In the genomic region with DNA sequence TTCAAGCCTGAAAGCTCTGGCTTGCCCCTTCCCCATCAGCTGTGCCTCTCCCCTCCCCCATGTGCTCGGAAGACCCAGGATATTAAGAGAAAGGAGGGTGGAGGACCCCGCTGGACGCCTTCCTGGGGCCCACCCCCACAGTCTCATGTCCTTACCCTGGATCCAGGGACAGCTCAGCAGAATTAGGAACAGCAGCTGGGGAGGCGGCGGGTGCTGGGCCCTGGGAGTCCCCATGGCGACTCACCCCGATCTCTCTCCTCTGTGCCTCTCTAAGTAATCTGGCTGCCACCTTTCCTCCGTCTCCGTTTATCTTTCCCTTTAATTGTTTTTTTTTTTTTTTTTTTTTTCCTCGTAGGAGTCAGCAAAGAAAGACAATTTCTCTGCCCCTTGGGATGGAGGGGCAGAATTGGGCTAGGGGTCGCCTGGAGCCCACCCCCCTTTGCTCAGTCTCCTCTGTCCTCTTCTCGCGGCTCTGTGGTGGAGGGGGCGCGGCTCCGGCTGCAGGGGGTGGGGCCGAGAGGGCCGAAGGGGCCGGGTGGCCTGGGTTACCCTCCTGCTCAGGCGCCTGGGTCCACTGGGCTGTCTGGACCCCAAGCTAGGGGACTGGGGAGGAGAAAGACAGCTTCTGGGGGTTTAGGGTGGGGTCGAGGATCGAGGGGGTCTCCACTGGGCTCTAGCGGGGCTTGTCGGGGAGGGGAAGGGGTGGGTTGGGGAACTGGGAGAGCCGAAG, we compare ENCODE assay signal across 8 cellular contexts. TPM values are rescaled to one million over a fixed set of nuclear protein-coding genes. Genes with fewer than 3 reads are reported as not detected.
DNase-seq lines count a peak whose midpoint lies in the region; ATAC-seq and TF ChIP-seq lines count a peak whose summit lies in the region.

No MANE protein-coding gene starts in this region.

- H3K4me3 ChIP-seq in heart left ventricle (peak overlapping the region in 9 of 12 donors; percentile 6 to 72 (median 61)), RWPE2 (ENCODE audit: severe bottlenecking) (peak overlapping the region; percentile 42), foreskin fibroblast (ENCODE audit: low read depth in 1 of 2, low read length in 2 of 2) (peak overlapping the region; percentile 62 to 63), upper lobe of left lung (peak overlapping the region in 3 of 4 donors; percentile 68 to 77 (median 76))

- ATAC-seq in heart left ventricle (peak in 1 of 4 donors; percentile 14), Right ventricle myocardium superior (ENCODE audit: poor library complexity) (no peak), RWPE2 (ENCODE audit: low read depth) (peak; percentile 60), upper lobe of left lung (ENCODE audit: low FRiP score in 2 of 2) (peak in 1 of 2 donors; percentile 61), GM21381 (IDR thresholded peaks at IDR 0.05; ENCODE audit: unreplicated experiment) (no peak)

- H3K27me3 ChIP-seq in heart left ventricle (peaks cover 6 to 30% (median 19%) of the 10 kb centered on the region in 9 donors), RWPE2 (ENCODE audit: insufficient read depth, poor library complexity, severe bottlenecking) (no peaks in the 10 kb centered on the region), upper lobe of left lung (peaks cover 0 to 15% (median 4%) of the 10 kb centered on the region in 4 donors)

- no peaks in the 10 kb centered on the region for H3K36me3 ChIP-seq in heart left ventricle
- H3K36me3 ChIP-seq in RWPE2 (ENCODE audit: low read depth) = no peaks in the 10 kb centered on the region
- H3K36me3 ChIP-seq in upper lobe of left lung = no peaks in the 10 kb centered on the region

- H3K27ac ChIP-seq in heart left ventricle (no peak overlapping the region), RWPE2 (ENCODE audit: poor library complexity, severe bottlenecking) (peak overlapping the region; percentile 60), upper lobe of left lung (peak overlapping the region in 1 of 4 donors; percentile 56)

- intact Hi-C loops in heart left ventricle (cut with DNase I) = no loop called here
- intact Hi-C loops in Right ventricle myocardium superior (cut with DNase I) = no loop called here

- DNase-seq in heart left ventricle = no peak
- DNase-seq in Right ventricle myocardium superior = no peak
- no peak for DNase-seq in RWPE2 (ENCODE audit: low spot score)
- peak; percentile 25 to 62 for DNase-seq in foreskin fibroblast
- DNase-seq in upper lobe of left lung = peak; percentile 37 to 87
- no peak for DNase-seq in activated naive CD4-positive, alpha-beta T cell treated with anti-CD3 and anti-CD28 coated beads, Interleukin-2, amount 50 U/mL, for 16 hours
- no peak for DNase-seq in inferior parietal cortex (ENCODE audit: extremely low spot score)

- WGBS in heart left ventricle, 4 donors = 1 to 2% (median 1%) methylated on average over 19 to 25 of the region's 25 CpGs
- WGBS in upper lobe of left lung, 2 donors = 1% methylated on average over 16 to 25 of the region's 25 CpGs

- no peak for TF ChIP-seq POLR2A in heart left ventricle (IDR thresholded peaks at IDR 0.05)
- TF ChIP-seq POLR2A in upper lobe of left lung (IDR thresholded peaks at IDR 0.05) = no peak

- no peak for TF ChIP-seq CTCF in heart left ventricle (IDR thresholded peaks at IDR 0.05)
- no peak for TF ChIP-seq CTCF in RWPE2 (IDR thresholded peaks at IDR 0.05; ENCODE audit: poor library complexity, severe bottlenecking)
- TF ChIP-seq CTCF in foreskin fibroblast (IDR thresholded peaks at IDR 0.05; ENCODE audit: low read depth, low read length) = no peak
- TF ChIP-seq CTCF in upper lobe of left lung (IDR thresholded peaks at IDR 0.05) = no peak

- peaks cover 0 to 23% (median 7%) of the 10 kb centered on the region in 12 donors for H3K4me1 ChIP-seq in heart left ventricle
- no peaks in the 10 kb centered on the region for H3K4me1 ChIP-seq in RWPE2 (ENCODE audit: insufficient read depth, poor library complexity, severe bottlenecking)
- peaks cover 11 to 29% (median 20%) of the 10 kb centered on the region in 4 donors for H3K4me1 ChIP-seq in upper lobe of left lung

- H3K9me3 ChIP-seq in heart left ventricle = no peaks in the 10 kb centered on the region
- H3K9me3 ChIP-seq in RWPE2 (ENCODE audit: severe bottlenecking) = no peaks in the 10 kb centered on the region
- H3K9me3 ChIP-seq in upper lobe of left lung = no peaks in the 10 kb centered on the region

- no peak for TF ChIP-seq EP300 in upper lobe of left lung (IDR thresholded peaks at IDR 0.05)

RNA-seq across cellular contexts. Expression of gene SEZ6L2, which starts 0.4 kb away (rescaled TPM):
- total RNA-seq in heart left ventricle = 1 to 10 TPM in 5 of 9 donors, under 1 TPM in 3, not detected in 1; 0.16 to 8.9 (median 1.4) TPM
- polyA plus RNA-seq in heart left ventricle = under 1 TPM; 0.15 to 0.51 TPM
- 0.70 TPM for total RNA-seq in Right ventricle myocardium superior
- total RNA-seq in upper lobe of left lung = 10 to 100 TPM in 3 of 6 donors, 1 to 10 TPM in 3; 4.2 to 13.5 (median 8.2) TPM

RNA-seq across cellular contexts. Expression of gene ASPHD1, which starts 1.3 kb away (rescaled TPM):
- 1 to 10 TPM in 2 of 9 donors, under 1 TPM in 4, not detected in 3; 0.20 to 5.3 (median 0.65) TPM for total RNA-seq in heart left ventricle
- under 1 TPM in 1 of 2 donors, not detected in 1; 0.54 TPM for polyA plus RNA-seq in heart left ventricle
- total RNA-seq in Right ventricle myocardium superior = not detected
- total RNA-seq in upper lobe of left lung = 1 to 10 TPM in 4 of 6 donors, under 1 TPM in 1, not detected in 1; 0.78 to 4.2 (median 2.4) TPM

RNA-seq across cellular contexts. Expression of gene KCTD13, which starts 27.1 kb away (rescaled TPM):
- total RNA-seq in heart left ventricle = 1 to 10 TPM; 3.6 to 9.1 (median 7.2) TPM
- polyA plus RNA-seq in heart left ventricle = 1 to 10 TPM; 3.6 to 5.0 TPM
- total RNA-seq in Right ventricle myocardium superior = 6.6 TPM
- total RNA-seq in upper lobe of left lung = 10 to 100 TPM; 15.5 to 71.2 (median 24.4) TPM

RNA-seq across cellular contexts. Expression of gene CDIPT, which starts 35.9 kb away (rescaled TPM):
- total RNA-seq in heart left ventricle = 100 to 1,000 TPM in 2 of 9 donors, 10 to 100 TPM in 7; 57.5 to 143 (median 76.3) TPM
- polyA plus RNA-seq in heart left ventricle = 100 to 1,000 TPM in 1 of 2 donors, 10 to 100 TPM in 1; 64.2 to 106 TPM
- total RNA-seq in Right ventricle myocardium superior = 63.0 TPM
- total RNA-seq in upper lobe of left lung = 100 to 1,000 TPM in 1 of 6 donors, 10 to 100 TPM in 5; 60.3 to 119 (median 94.4) TPM

Comparison
In these comparisons a context has a peak if more than half of its experiments do, and no peak if none do; other contexts are left out.
1. DNase-seq: peak in foreskin fibroblast (2 of 2) and upper lobe of left lung (2 of 2); none in heart left ventricle (0 of 5), Right ventricle myocardium superior (single experiment), RWPE2 (single experiment), activated naive CD4-positive, alpha-beta T cell treated with anti-CD3 and anti-CD28 coated beads, Interleukin-2, amount 50 U/mL, for 16 hours (single experiment) and inferior parietal cortex (single experiment).
2. Peak in every context shown above with its lines, with median percentiles within 50 percentile points of each other: H3K4me3 ChIP-seq.